26 cellular contexts compared by ENCODE assay signal in genomic region chr11:19669511-19669910, GRCh38. TPM values are rescaled to one million over a fixed set of nuclear protein-coding genes. Genes with fewer than 3 reads are reported as not detected.
A peak's percentile ranks its signal among the peaks of the same experiment; 100 is the strongest.
DNase-seq lines count a peak whose midpoint lies in the region; ATAC-seq and TF ChIP-seq lines count a peak whose summit lies in the region.
"Had no signal": no experiment of that assay in that cellular context is flagged by ENCODE, and none has a peak within 500 bp of the region (broad histone marks: within the 10 kb centered on the region; RNA-seq: fewer than 3 reads in every experiment).

No MANE protein-coding gene starts in this region.

- no peaks in the 10 kb centered on the region for H3K36me3 ChIP-seq in sigmoid colon
- H3K36me3 ChIP-seq: BE2C, Peyer's patch, SJSA1 had no signal

- no peaks in the 10 kb centered on the region for H3K27me3 ChIP-seq in sigmoid colon
- H3K27me3 ChIP-seq: BE2C, Peyer's patch, SJSA1 had no signal

- DNase-seq in natural killer cell treated with Interleukin-12 subunit alpha and Interleukin-12 subunit beta and Interleukin-15 and Interleukin-18, amount 100 ng/mL, for 72 hours (ENCODE audit: low spot score), result peak; percentile 54
- DNase-seq in natural killer cell, result no peak
- no peak for DNase-seq in epithelial cell of prostate (ENCODE audit: low read depth, low spot score)
- no peak for DNase-seq in sigmoid colon
- DNase-seq in dedifferentiated amniotic fluid mesenchymal stem cell (ENCODE audit: extremely low spot score), result no peak
- DNase-seq in retina, result no peak
- no peak for DNase-seq in anterior cingulate cortex (lab: John Stamatoyannopoulos, UW)
- DNase-seq: BE2C; CD4-positive, CD25-positive, alpha-beta regulatory T cell; EL; GF-D8; H7; HFFc6; MM.1S; NCI-H1048; NCI-H1417 treated with DMSO at 0.1 percent for 48 hours; NCI-H1930; NCI-H2171; NCI-H524; NCI-H774; Peyer's patch had no signal

- 94 to 95% methylated on average over 1 of the region's 1 CpG for WGBS in sigmoid colon, 2 donors

- H3K4me3 ChIP-seq in sigmoid colon, result no peak overlapping the region
- H3K4me3 ChIP-seq: K562, Peyer's patch, SJSA1 had no signal

- H3K9me3 ChIP-seq in sigmoid colon, result no peaks in the 10 kb centered on the region
- H3K9me3 ChIP-seq: BE2C, Peyer's patch, SJSA1 had no signal

- H3K4me3 Mint-ChIP-seq in natural killer cell treated with Interleukin-12 subunit alpha and Interleukin-12 subunit beta and Interleukin-15 and Interleukin-18, amount 100 ng/mL, for 72 hours, result no peak overlapping the region
- no peak overlapping the region for H3K4me3 Mint-ChIP-seq in natural killer cell
- H3K4me3 Mint-ChIP-seq: CD4-positive, CD25-positive, alpha-beta regulatory T cell had no signal

- peaks cover 4% of the 10 kb centered on the region in 2 donors for H3K4me1 Mint-ChIP-seq in natural killer cell treated with Interleukin-12 subunit alpha and Interleukin-12 subunit beta and Interleukin-15 and Interleukin-18, amount 100 ng/mL, for 72 hours (ENCODE audit: low read depth in 2 of 2)
- H3K4me1 Mint-ChIP-seq in natural killer cell, result peaks cover 0 to 5% of the 10 kb centered on the region in 2 donors
- H3K4me1 Mint-ChIP-seq: CD4-positive, CD25-positive, alpha-beta regulatory T cell had no signal

- H3K27ac ChIP-seq in epithelial cell of prostate (peak overlapping the region; percentile 97), sigmoid colon (peak overlapping the region in 3 of 4 donors; percentile 86 to 93 (median 89))
- H3K27ac ChIP-seq: HL-60, Peyer's patch had no signal

- no peak for TF ChIP-seq POLR2A in sigmoid colon (IDR thresholded peaks at IDR 0.05)

- H3K27me3 Mint-ChIP-seq in natural killer cell treated with Interleukin-12 subunit alpha and Interleukin-12 subunit beta and Interleukin-15 and Interleukin-18, amount 100 ng/mL, for 72 hours, result peaks cover 7 to 12% of the 10 kb centered on the region in 2 donors
- peaks cover 0 to 11% of the 10 kb centered on the region in 2 donors for H3K27me3 Mint-ChIP-seq in natural killer cell (ENCODE audit: low read depth in 2 of 2)

- intact Hi-C loops in natural killer cell (cut with micrococcal nuclease), result no loop called here
- intact Hi-C loops in sigmoid colon (cut with DNase I), result no loop called here

- H3K4me1 ChIP-seq in sigmoid colon, result peaks cover under 1 to 56% (median 53%) of the 10 kb centered on the region in 4 donors
- H3K4me1 ChIP-seq: BE2C had no signal

- H3K36me3 Mint-ChIP-seq in natural killer cell treated with Interleukin-12 subunit alpha and Interleukin-12 subunit beta and Interleukin-15 and Interleukin-18, amount 100 ng/mL, for 72 hours, result no peaks in the 10 kb centered on the region
- H3K36me3 Mint-ChIP-seq in natural killer cell, result no peaks in the 10 kb centered on the region
- H3K36me3 Mint-ChIP-seq: CD4-positive, CD25-positive, alpha-beta regulatory T cell had no signal

- no peak overlapping the region for H3K27ac Mint-ChIP-seq in natural killer cell treated with Interleukin-12 subunit alpha and Interleukin-12 subunit beta and Interleukin-15 and Interleukin-18, amount 100 ng/mL, for 72 hours
- no peak overlapping the region for H3K27ac Mint-ChIP-seq in natural killer cell
- H3K27ac Mint-ChIP-seq: CD4-positive, CD25-positive, alpha-beta regulatory T cell had no signal

- H3K9me3 Mint-ChIP-seq in natural killer cell treated with Interleukin-12 subunit alpha and Interleukin-12 subunit beta and Interleukin-15 and Interleukin-18, amount 100 ng/mL, for 72 hours, result no peaks in the 10 kb centered on the region
- H3K9me3 Mint-ChIP-seq in natural killer cell, result no peaks in the 10 kb centered on the region
- H3K9me3 Mint-ChIP-seq: CD4-positive, CD25-positive, alpha-beta regulatory T cell; HFFc6 had no signal

- TF ChIP-seq CTCF in natural killer cell (IDR thresholded peaks at IDR 0.05) (no peak), sigmoid colon (IDR thresholded peaks at IDR 0.05) (no peak)

- TF ChIP-seq EP300 in sigmoid colon (IDR thresholded peaks at IDR 0.05), result no peak

- ATAC-seq in natural killer cell treated with Interleukin-12 subunit alpha and Interleukin-12 subunit beta and Interleukin-15 and Interleukin-18, amount 100 ng/mL, for 72 hours, result no peak
- ATAC-seq in natural killer cell, result no peak
- ATAC-seq: HepG2, K562, Right ventricle myocardium inferior had no signal

RNA-seq across cellular contexts. Expression of gene NAV2, which starts 43.1 kb away (rescaled TPM):
- under 1 TPM; 0.31 to 0.67 TPM for total RNA-seq in natural killer cell treated with Interleukin-12 subunit alpha and Interleukin-12 subunit beta and Interleukin-15 and Interleukin-18, amount 100 ng/mL, for 72 hours
- total RNA-seq in natural killer cell (1 to 10 TPM in 1 of 3 donors, under 1 TPM in 2; 0.14 to 1.6 (median 0.43) TPM), sigmoid colon (10 to 100 TPM; 22.1 to 62.6 (median 38.2) TPM)
- 1 to 10 TPM; 1.2 to 9.6 (median 2.3) TPM for polyA plus RNA-seq in sigmoid colon

Comparison
In these comparisons a context has a peak if more than half of its experiments do, and no peak if none do; other contexts are left out.
1. RNA of gene NAV2, which starts 43.1 kb away (total RNA-seq): 22.1 to 62.6 TPM in sigmoid colon; 0.31 to 0.67 TPM in natural killer cell treated with Interleukin-12 subunit alpha and Interleukin-12 subunit beta and Interleukin-15 and Interleukin-18, amount 100 ng/mL, for 72 hours and 0.14 to 1.6 TPM in natural killer cell; every median in the first group is over 4 times any median in the second.